Comparison of ENCODE assay signal across 16 cellular contexts in the genomic region with DNA sequence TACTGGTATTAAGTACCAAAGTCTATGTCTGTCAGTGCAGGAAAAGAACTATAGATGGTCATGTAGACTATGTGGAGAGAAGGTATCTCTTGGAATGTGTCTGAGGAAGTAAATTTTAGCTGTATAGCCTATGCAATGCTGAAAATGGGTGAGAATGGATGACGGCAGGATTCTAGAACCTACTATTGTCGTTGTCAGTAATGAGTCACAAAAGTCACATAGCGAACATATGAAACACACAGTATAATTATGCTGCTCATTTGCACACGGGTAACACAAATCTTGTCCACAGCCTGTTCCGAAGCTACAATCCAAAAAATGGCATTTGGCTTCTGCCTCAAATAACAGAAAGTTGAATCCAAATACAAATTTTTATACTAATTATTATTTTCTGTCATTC. TPM values are rescaled to one million over a fixed set of nuclear protein-coding genes. Genes with fewer than 3 reads are reported as not detected.
DNase-seq lines count a peak whose midpoint lies in the region; ATAC-seq, FAIRE-seq and TF ChIP-seq lines count a peak whose summit lies in the region.
"Had no signal": no experiment of that assay in that cellular context is flagged by ENCODE, and none has a peak within 500 bp of the region (broad histone marks: within the 10 kb centered on the region; RNA-seq: fewer than 3 reads in every experiment).

No MANE protein-coding gene starts in this region.

- H3K9ac ChIP-seq in stomach smooth muscle (ENCODE audit: low read length in 2 of 2) = no peak overlapping the region

- H3K9me3 ChIP-seq in breast epithelium (no peaks in the 10 kb centered on the region), stomach smooth muscle (ENCODE audit: control insufficient read depth in 2 of 2, low read length in 2 of 2) (no peaks in the 10 kb centered on the region)
- H3K9me3 ChIP-seq: Peyer's patch had no signal

- no peak for DNase-seq in breast epithelium (ENCODE audit: low spot score in 2 of 2)
- no peak for DNase-seq in MCF 10A (ENCODE audit: unreplicated experiment)
- DNase-seq in activated T-helper 2 cell treated with anti-CD3 and anti-CD28 coated beads, Interferon-gamma antibody, Interleukin-2, Interleukin-4, amounts not matched to agents 10 μg/mL and 5 μg/mL and 100 μg/mL, durations not matched to agents 14 hours and 24 hours and 36 hours (ENCODE audit: low spot score) = no peak
- DNase-seq in foreskin keratinocyte = peak in 1 of 2 donors; percentile 68
- no peak for DNase-seq in GM12891 (ENCODE audit: insufficient read length, low spot score)
- DNase-seq: activated T-cell treated with anti-CD3 and anti-CD28 coated beads, Interleukin-2, amount 50 U/mL, for 48 hours; DND-41; Peyer's patch had no signal

- no peak for TF ChIP-seq POLR2A in breast epithelium (IDR thresholded peaks at IDR 0.05)
- TF ChIP-seq POLR2A in GM12891 (IDR thresholded peaks at IDR 0.05; ENCODE audit: low read depth, low read length) = no peak

- BruUV-seq in MCF 10A (replicated peaks; lab: Mats Ljungman, UMichigan) = no TSS peak

- no peak overlapping the region for H3K4me3 Mint-ChIP-seq in MCF 10A (ENCODE audit: unreplicated experiment)
- no peak overlapping the region for H3K4me3 Mint-ChIP-seq in activated T-helper 2 cell treated with anti-CD3 and anti-CD28 coated beads, Interferon-gamma antibody, Interleukin-2, Interleukin-4, amounts not matched to agents 10 μg/mL and 5 μg/mL and 100 μg/mL, durations not matched to agents 14 hours and 24 hours and 36 hours (ENCODE audit: low read depth)
- H3K4me3 Mint-ChIP-seq: central memory CD8-positive, alpha-beta T cell had no signal

- H3K4me1 ChIP-seq in breast epithelium = peaks cover 6 to 22% of the 10 kb centered on the region in 2 donors
- peaks cover 53% of the 10 kb centered on the region for H3K4me1 ChIP-seq in foreskin keratinocyte
- H3K4me1 ChIP-seq in stomach smooth muscle (ENCODE audit: control insufficient read depth, insufficient read depth, low read length) = peaks cover 60% of the 10 kb centered on the region

- peaks cover 20% of the 10 kb centered on the region for H3K4me1 Mint-ChIP-seq in MCF 10A (ENCODE audit: insufficient read depth, unreplicated experiment)
- H3K4me1 Mint-ChIP-seq in activated T-helper 2 cell treated with anti-CD3 and anti-CD28 coated beads, Interferon-gamma antibody, Interleukin-2, Interleukin-4, amounts not matched to agents 10 μg/mL and 5 μg/mL and 100 μg/mL, durations not matched to agents 14 hours and 24 hours and 36 hours (ENCODE audit: low read depth) = peaks cover 59% of the 10 kb centered on the region

- intact Hi-C loops in breast epithelium (cut with DNase I; ENCODE audit: low total_unique reads) (no loop called here), MCF 10A (cut with micrococcal nuclease) (loop anchor here (5.0 kb wide), 1 partner anchor 357 kb away; no protein-coding TSS in a partner anchor)
- intact Hi-C loops in activated T-helper 2 cell treated with anti-CD3 and anti-CD28 coated beads, Interferon-gamma antibody, Interleukin-2, Interleukin-4, amounts not matched to agents 10 μg/mL and 5 μg/mL and 100 μg/mL, durations not matched to agents 14 hours and 24 hours and 36 hours (cut with micrococcal nuclease) = loop anchor here (5.0 kb wide), 3 partner anchors 87 to 367 kb away; no protein-coding TSS in a partner anchor

- TF ChIP-seq CTCF in breast epithelium (IDR thresholded peaks at IDR 0.05) (no peak), MCF 10A (IDR thresholded peaks at IDR 0.05; ENCODE audit: unreplicated experiment) (no peak), foreskin keratinocyte (conservative IDR thresholded peaks at IDR 0.05) (no peak)

- H3K4me3 ChIP-seq in breast epithelium (no peak overlapping the region), stomach smooth muscle (ENCODE audit: low read length in 2 of 2) (no peak overlapping the region)
- H3K4me3 ChIP-seq: Peyer's patch had no signal

- no peaks in the 10 kb centered on the region for H3K9me3 Mint-ChIP-seq in MCF 10A (ENCODE audit: unreplicated experiment)
- H3K9me3 Mint-ChIP-seq in activated T-helper 2 cell treated with anti-CD3 and anti-CD28 coated beads, Interferon-gamma antibody, Interleukin-2, Interleukin-4, amounts not matched to agents 10 μg/mL and 5 μg/mL and 100 μg/mL, durations not matched to agents 14 hours and 24 hours and 36 hours = no peaks in the 10 kb centered on the region
- H3K9me3 Mint-ChIP-seq: central memory CD8-positive, alpha-beta T cell; type B pancreatic cell had no signal

- POLR2A ChIA-PET in MCF 10A (lab: Yijun Ruan, JAX) = interaction anchor here (0.5 to 18.4 kb wide), 6 partner anchors 16 to 201 kb away, joined by 3 to 620 read pairs (median 4); partner anchors contain the start of gene KMT2E

- no peak for FAIRE-seq in GM12891 (lab: Jason Lieb, UNC)
- FAIRE-seq: frontal cortex had no signal

- no peak overlapping the region for H3K27ac Mint-ChIP-seq in MCF 10A (ENCODE audit: low read depth, unreplicated experiment)
- H3K27ac Mint-ChIP-seq in activated T-helper 2 cell treated with anti-CD3 and anti-CD28 coated beads, Interferon-gamma antibody, Interleukin-2, Interleukin-4, amounts not matched to agents 10 μg/mL and 5 μg/mL and 100 μg/mL, durations not matched to agents 14 hours and 24 hours and 36 hours = peak overlapping the region; percentile 14

- H3K27ac ChIP-seq in breast epithelium (peak overlapping the region; percentile 77 to 82), foreskin keratinocyte (peak overlapping the region; percentile 8), stomach smooth muscle (ENCODE audit: low read length) (peak overlapping the region; percentile 82)

- CTCF ChIA-PET in MCF 10A (lab: Yijun Ruan, JAX) = interaction anchor here (0.6 to 8.7 kb wide), 28 partner anchors 8 to 138 kb away, joined by 3 to 119 read pairs (median 5); partner anchors contain the start of gene KMT2E

- ATAC-seq in foreskin keratinocyte (peak; percentile 7), HG03095 (IDR thresholded peaks at IDR 0.05; ENCODE audit: unreplicated experiment) (no peak), HG02571 (IDR thresholded peaks at IDR 0.05; ENCODE audit: unreplicated experiment) (no peak)
- ATAC-seq: left lobe of liver had no signal

- no peaks in the 10 kb centered on the region for H3K36me3 ChIP-seq in breast epithelium
- no peaks in the 10 kb centered on the region for H3K36me3 ChIP-seq in stomach smooth muscle (ENCODE audit: control insufficient read depth in 2 of 2, insufficient read depth in 2 of 2, low read length in 2 of 2)
- H3K36me3 ChIP-seq: Peyer's patch had no signal

- H3K27me3 ChIP-seq in breast epithelium (no peaks in the 10 kb centered on the region), foreskin keratinocyte (no peaks in the 10 kb centered on the region), stomach smooth muscle (ENCODE audit: control insufficient read depth in 1 of 2, insufficient read depth in 2 of 2, low read length in 2 of 2) (no peaks in the 10 kb centered on the region)
- H3K27me3 ChIP-seq: Peyer's patch had no signal

- peaks cover 21% of the 10 kb centered on the region for H3K36me3 Mint-ChIP-seq in MCF 10A (ENCODE audit: insufficient read depth, unreplicated experiment)
- peaks cover 52% of the 10 kb centered on the region for H3K36me3 Mint-ChIP-seq in activated T-helper 2 cell treated with anti-CD3 and anti-CD28 coated beads, Interferon-gamma antibody, Interleukin-2, Interleukin-4, amounts not matched to agents 10 μg/mL and 5 μg/mL and 100 μg/mL, durations not matched to agents 14 hours and 24 hours and 36 hours (ENCODE audit: low read depth)
- H3K36me3 Mint-ChIP-seq: type B pancreatic cell had no signal

- H3K27me3 Mint-ChIP-seq in MCF 10A (ENCODE audit: insufficient read depth, unreplicated experiment) = no peaks in the 10 kb centered on the region
- no peaks in the 10 kb centered on the region for H3K27me3 Mint-ChIP-seq in activated T-helper 2 cell treated with anti-CD3 and anti-CD28 coated beads, Interferon-gamma antibody, Interleukin-2, Interleukin-4, amounts not matched to agents 10 μg/mL and 5 μg/mL and 100 μg/mL, durations not matched to agents 14 hours and 24 hours and 36 hours (ENCODE audit: low read depth)
- H3K27me3 Mint-ChIP-seq: central memory CD8-positive, alpha-beta T cell; progenitor cell of endocrine pancreas; type B pancreatic cell had no signal

TF ChIP-seq in GM12891, 5 proteins besides CTCF, POLR2A, EP300 and RAD21:
- TF ChIP-seq TAF1 (IDR thresholded peaks at IDR 0.05; ENCODE audit: low read depth, low read length) (no peak), POLR2AphosphoS5 (IDR thresholded peaks at IDR 0.05; ENCODE audit: low read depth, low read length) (no peak), PAX5 (IDR thresholded peaks at IDR 0.05; ENCODE audit: insufficient read depth, low read length, severe bottlenecking) (no peak), POU2F2 (IDR thresholded peaks at IDR 0.05; ENCODE audit: low read depth, low read length) (no peak), SPI1 (IDR thresholded peaks at IDR 0.05; ENCODE audit: low read depth, low read length) (no peak)

RNA-seq across cellular contexts. Expression of gene KMT2E, which starts 33.6 kb away (rescaled TPM):
- total RNA-seq in breast epithelium (100 to 1,000 TPM in 2 of 3 donors, 10 to 100 TPM in 1; 88.2 to 184 (median 168) TPM), MCF 10A (2022) (49.7 and 53.1 TPM in 2 replicates), foreskin keratinocyte (35.4 and 37.4 TPM in 2 replicates)
- total RNA-seq in activated T-helper 2 cell treated with anti-CD3 and anti-CD28 coated beads, Interferon-gamma antibody, Interleukin-2, Interleukin-4, amounts not matched to agents 10 μg/mL and 5 μg/mL and 100 μg/mL, durations not matched to agents 14 hours and 24 hours and 36 hours = 134 and 135 TPM in 2 replicates
- 4.5 and 5.6 TPM in 2 replicates for polyA plus RNA-seq in foreskin keratinocyte
- 24.9 TPM for polyA plus RNA-seq in GM12891 (2012; ENCODE audit: low read depth, missing spikeins)

Comparison
In these comparisons a context has a peak if more than half of its experiments do, and no peak if none do; other contexts are left out.
1. H3K27ac ChIP-seq: peak in every context shown above with its lines; median percentile 82 in stomach smooth muscle; 80 in breast epithelium; 8 in foreskin keratinocyte.